Comparison of ENCODE assay signal across 8 cellular contexts in the genomic region with DNA sequence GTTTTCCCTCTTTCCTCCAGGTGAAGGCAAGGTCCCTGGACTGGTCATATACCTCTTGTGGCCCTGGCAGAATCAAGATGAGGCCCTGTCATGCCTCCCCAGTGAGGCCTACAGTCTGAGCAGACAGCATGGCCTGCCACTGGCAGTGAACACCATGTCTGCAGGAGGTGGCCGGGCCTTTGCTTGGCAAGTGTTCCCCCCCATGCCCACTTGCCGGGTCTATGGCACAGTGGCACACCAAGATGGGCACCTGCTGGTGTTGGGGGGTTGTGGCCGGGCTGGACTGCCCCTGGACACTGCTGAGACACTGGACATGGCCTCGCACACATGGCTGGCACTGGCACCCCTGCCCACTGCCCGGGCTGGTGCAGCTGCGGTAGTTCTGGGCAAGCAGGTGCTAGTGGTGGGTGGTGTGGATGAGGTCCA. TPM values are rescaled to one million over a fixed set of nuclear protein-coding genes. Genes with fewer than 3 reads are reported as not detected.
DNase-seq lines count a peak whose midpoint lies in the region; ATAC-seq and TF ChIP-seq lines count a peak whose summit lies in the region.

No MANE protein-coding gene starts in this region.

- TF ChIP-seq EP300 in ovary (IDR thresholded peaks at IDR 0.05), result no peak

- TF ChIP-seq CTCF in BE2C (IDR thresholded peaks at IDR 0.05; ENCODE audit: low read depth, low read length), result no peak
- TF ChIP-seq CTCF in fibroblast of villous mesenchyme (IDR thresholded peaks at IDR 0.05; ENCODE audit: insufficient read depth, low read depth, low read length), result no peak
- TF ChIP-seq CTCF in ovary (IDR thresholded peaks at IDR 0.05), result no peak

- H3K27me3 Mint-ChIP-seq in T-helper 17 cell, result no peaks in the 10 kb centered on the region

- H3K9me3 ChIP-seq in BE2C, result no peaks in the 10 kb centered on the region
- H3K9me3 ChIP-seq in T-helper 17 cell (ENCODE audit: control insufficient read depth, low read length, poor library complexity, severe bottlenecking), result no peaks in the 10 kb centered on the region
- H3K9me3 ChIP-seq in ovary, result no peaks in the 10 kb centered on the region

- H3K36me3 Mint-ChIP-seq in T-helper 17 cell (ENCODE audit: low read depth), result no peaks in the 10 kb centered on the region

- peak overlapping the region; percentile 76 for H3K4me3 ChIP-seq in BE2C (ENCODE audit: low read depth, low read length)
- H3K4me3 ChIP-seq in fibroblast of villous mesenchyme (ENCODE audit: low read depth, low read length), result peak overlapping the region; percentile 81
- H3K4me3 ChIP-seq in ovary, result peak overlapping the region; percentile 72

- TF ChIP-seq POLR2A in ovary (IDR thresholded peaks at IDR 0.05), result no peak

- peak overlapping the region; percentile 75 to 89 for H3K27ac ChIP-seq in ovary

- H3K36me3 ChIP-seq in BE2C (peaks cover 10% of the 10 kb centered on the region), ovary (no peaks in the 10 kb centered on the region)

- H3K27ac Mint-ChIP-seq in T-helper 17 cell, result no peak overlapping the region

- ATAC-seq in T-helper 17 cell (no peak), HG03521 (IDR thresholded peaks at IDR 0.05; ENCODE audit: unreplicated experiment) (no peak), HG02642 (IDR thresholded peaks at IDR 0.05; ENCODE audit: poor library complexity, unreplicated experiment) (no peak)

- H3K4me3 Mint-ChIP-seq in T-helper 17 cell, result peak overlapping the region; percentile 21

- intact Hi-C loops in ovary (cut with DNase I), result loop anchor here (5.0 to 10.0 kb wide), 4 partner anchors 102 to 272 kb away; a partner anchor contains a TSS

- DNase-seq in BE2C (no peak), T-helper 17 cell (no peak), fibroblast of villous mesenchyme (ENCODE audit: low read depth) (no peak), ovary (peak in 4 of 5 donors; percentile 33 to 50 (median 47)), putamen (ENCODE audit: low spot score) (no peak)
- no peak for DNase-seq in NK-92 treated with Interleukin-12 subunit alpha and Interleukin-12 subunit beta, amount 100 ng/mL, for 24 hours (lab: John Stamatoyannopoulos, UW)

- H3K4me1 ChIP-seq in BE2C (peaks cover 14% of the 10 kb centered on the region), ovary (ENCODE audit: insufficient read depth) (peaks cover 14% of the 10 kb centered on the region)

- H3K4me1 Mint-ChIP-seq in T-helper 17 cell, result peaks cover 7% of the 10 kb centered on the region

- WGBS in ovary, 3 donors, result 4 to 21% (median 19%) methylated on average over 4 to 6 of the region's 6 CpGs

- H3K27me3 ChIP-seq in BE2C, result no peaks in the 10 kb centered on the region
- H3K27me3 ChIP-seq in ovary, result no peaks in the 10 kb centered on the region

RNA-seq across cellular contexts. Expression of a gene that starts 1.2 kb away (rescaled TPM):
- polyA plus RNA-seq in BE2C (2012; ENCODE audit: insufficient read depth, insufficient read length, low read depth), result 292 TPM
- 1 to 10 TPM; 1.7 to 8.7 TPM for total RNA-seq in T-helper 17 cell
- total RNA-seq in fibroblast of villous mesenchyme, result 19.4 and 22.9 TPM in 2 replicates
- total RNA-seq in ovary, result 100 to 1,000 TPM in 5 of 7 donors, 10 to 100 TPM in 2; 67.1 to 244 (median 131) TPM
- 100 to 1,000 TPM in 1 of 2 donors, 10 to 100 TPM in 1; 84.6 to 109 TPM for polyA plus RNA-seq in ovary

RNA-seq across cellular contexts. Expression of a gene that starts 6.5 kb away (rescaled TPM):
- 12.9 TPM for polyA plus RNA-seq in BE2C (2012; ENCODE audit: insufficient read depth, insufficient read length, low read depth)
- total RNA-seq in T-helper 17 cell (10 to 100 TPM; 13.7 to 13.9 TPM), fibroblast of villous mesenchyme (22.9 and 24.2 TPM in 2 replicates), ovary (10 to 100 TPM; 24.8 to 39.0 (median 32.7) TPM)
- polyA plus RNA-seq in ovary, result 10 to 100 TPM in 1 of 2 donors, 1 to 10 TPM in 1; 6.9 to 30.9 TPM

RNA-seq across cellular contexts. Expression of a gene that starts 39.8 kb away (rescaled TPM):
- polyA plus RNA-seq in BE2C (2012; ENCODE audit: insufficient read depth, insufficient read length, low read depth), result 104 TPM
- 1 to 10 TPM in 1 of 2 donors, under 1 TPM in 1; 0.65 to 3.3 TPM for total RNA-seq in T-helper 17 cell
- 369 and 378 TPM in 2 replicates for total RNA-seq in fibroblast of villous mesenchyme
- total RNA-seq in ovary, result 100 to 1,000 TPM; 457 to 681 (median 491) TPM
- 100 to 1,000 TPM; 408 to 528 TPM for polyA plus RNA-seq in ovary

RNA-seq across cellular contexts. Expression of a gene that starts 52.0 kb away (rescaled TPM):
- polyA plus RNA-seq in BE2C (2012; ENCODE audit: insufficient read depth, insufficient read length, low read depth), result 53.2 TPM
- total RNA-seq in T-helper 17 cell, result 10 to 100 TPM; 51.4 to 56.6 TPM
- 30.3 and 36.3 TPM in 2 replicates for total RNA-seq in fibroblast of villous mesenchyme
- 10 to 100 TPM; 38.3 to 71.4 (median 53.8) TPM for total RNA-seq in ovary
- polyA plus RNA-seq in ovary, result 10 to 100 TPM; 21.7 to 33.3 TPM

Comparison
In these comparisons a context has a peak if more than half of its experiments do, and no peak if none do; other contexts are left out.
1. DNase-seq: peak in ovary (4 of 5); none in BE2C (single experiment), T-helper 17 cell (0 of 3), fibroblast of villous mesenchyme (single experiment), NK-92 treated with Interleukin-12 subunit alpha and Interleukin-12 subunit beta, amount 100 ng/mL, for 24 hours (single experiment) and putamen (single experiment).
2. RNA of a gene that starts 39.8 kb away (total RNA-seq): 457 to 681 TPM in ovary and 369 to 378 TPM in fibroblast of villous mesenchyme; 0.65 to 3.3 TPM in T-helper 17 cell; every median in the first group is over 10 times any median in the second.
3. Peak in every context shown above with its lines, with median percentiles within 50 percentile points of each other: H3K4me3 ChIP-seq.